Comparison of ENCODE assay signal across 15 cellular contexts in the genomic region with DNA sequence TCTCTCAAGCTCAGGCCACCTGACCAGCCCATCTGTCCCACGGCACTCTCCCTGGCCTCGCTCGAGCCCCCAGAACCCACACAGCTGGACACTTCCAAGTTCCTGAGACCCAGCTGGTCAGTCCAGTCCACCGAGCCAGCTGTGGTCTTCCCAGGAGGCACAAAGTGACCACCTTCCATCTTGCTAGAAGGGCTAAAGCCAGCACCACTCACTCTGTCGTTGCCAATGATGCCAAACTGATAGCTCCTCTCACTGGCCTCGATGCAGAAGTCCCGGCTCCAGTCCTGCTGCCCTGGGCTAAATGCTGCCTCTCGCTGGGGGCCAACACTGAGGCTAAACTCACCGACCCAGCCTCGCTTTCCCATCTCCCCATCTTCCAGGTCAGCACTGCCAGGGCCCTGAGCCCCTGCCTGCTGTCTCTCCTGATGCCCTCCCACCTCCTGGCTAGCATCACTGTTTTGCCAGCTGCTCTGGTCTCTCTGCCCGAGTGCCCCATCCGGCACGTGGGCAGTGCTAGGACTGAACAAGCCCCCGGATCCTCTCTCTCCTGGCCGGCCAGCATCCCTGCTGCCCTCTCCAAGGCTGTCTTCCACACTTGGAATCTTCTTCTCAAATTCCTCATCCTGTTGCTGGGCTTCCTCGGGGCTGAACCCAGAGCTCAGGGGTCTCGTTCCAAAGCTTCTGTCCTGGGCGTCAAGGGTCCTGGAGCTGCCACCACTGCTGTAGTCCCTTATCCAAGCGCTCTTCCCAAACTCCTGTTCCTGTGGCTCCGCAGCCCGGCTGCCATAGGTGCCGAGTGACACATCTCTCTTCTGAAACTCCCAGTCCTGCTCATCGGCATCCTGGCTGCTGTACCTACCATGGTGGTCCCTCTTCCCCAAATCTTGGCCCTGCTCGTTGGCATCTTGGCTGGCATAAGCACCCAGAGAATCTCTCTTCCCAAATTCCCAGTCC. TPM values are rescaled to one million over a fixed set of nuclear protein-coding genes. Genes with fewer than 3 reads are reported as not detected.
DNase-seq lines count a peak whose midpoint lies in the region; TF ChIP-seq lines count a peak whose summit lies in the region.
"Had no signal": no experiment of that assay in that cellular context is flagged by ENCODE, and none has a peak within 500 bp of the region (broad histone marks: within the 10 kb centered on the region; RNA-seq: fewer than 3 reads in every experiment).

No MANE protein-coding gene starts in this region.

- H3K4me3 Mint-ChIP-seq in IgD-negative memory B cell (no peak overlapping the region), MCF 10A (ENCODE audit: unreplicated experiment) (peak overlapping the region; percentile 80)

- DNase-seq in MCF 10A (ENCODE audit: unreplicated experiment), result no peak
- DNase-seq in lower leg skin (ENCODE audit: low spot score in 2 of 2), result peak; percentile 14 to 85
- no peak for DNase-seq in stomach
- no peak for DNase-seq in DMS53 treated with DMSO at 0.1 percent for 48 hours (lab: John Stamatoyannopoulos, UW; ENCODE audit: unreplicated experiment)
- no peak for DNase-seq in OCI-M2 (lab: John Stamatoyannopoulos, UW; ENCODE audit: unreplicated experiment)
- DNase-seq in middle frontal gyrus (ENCODE audit: extremely low spot score, low spot score), result no peak
- no peak for DNase-seq in GM13976 (ENCODE audit: low spot score)
- DNase-seq: activated naive CD4-positive, alpha-beta T cell treated with Interleukin-2 at 50 U/mL for 16 hours; foreskin fibroblast; NCI-H510A had no signal

- POLR2A ChIA-PET in MCF 10A (lab: Yijun Ruan, JAX), result interaction anchor here (0.6 to 13.4 kb wide), 3 partner anchors 13 to 748 kb away, joined by 4 to 362 read pairs (median 283); partner anchors contain the start of gene TNKS1BP1

- H3K4me1 Mint-ChIP-seq in IgD-negative memory B cell (peaks cover 0 to 5% (median 5%) of the 10 kb centered on the region in 3 donors), MCF 10A (ENCODE audit: insufficient read depth, unreplicated experiment) (peaks cover 51% of the 10 kb centered on the region)

- intact Hi-C loops in MCF 10A (cut with micrococcal nuclease), result no loop called here
- intact Hi-C loops in lower leg skin (cut with DNase I; ENCODE audit: low total_unique reads), result no loop called here
- intact Hi-C loops in stomach (cut with DNase I; ENCODE audit: low total_unique reads), result no loop called here

- peaks cover 92 to 100% (median 98%) of the 10 kb centered on the region in 4 donors for H3K4me1 ChIP-seq in stomach

- peaks cover 5% of the 10 kb centered on the region for H3K27me3 Mint-ChIP-seq in IgD-negative memory B cell
- H3K27me3 Mint-ChIP-seq in MCF 10A (ENCODE audit: insufficient read depth, unreplicated experiment), result no peaks in the 10 kb centered on the region

- no peaks in the 10 kb centered on the region for H3K9me3 ChIP-seq in stomach
- H3K9me3 ChIP-seq: neutrophil had no signal

- TF ChIP-seq POLR2A in lower leg skin (IDR thresholded peaks at IDR 0.05) (no peak), stomach (IDR thresholded peaks at IDR 0.05) (no peak)

- H3K9me3 Mint-ChIP-seq in IgD-negative memory B cell (no peaks in the 10 kb centered on the region), MCF 10A (ENCODE audit: unreplicated experiment) (no peaks in the 10 kb centered on the region)

- CTCF ChIA-PET in MCF 10A (lab: Yijun Ruan, JAX), result interaction anchor here (0.6 to 1.2 kb wide), 3 partner anchors 15 to 739 kb away, joined by 3 to 12 read pairs (median 3); no protein-coding TSS in a partner anchor

- no peak for TF ChIP-seq CTCF in MCF 10A (IDR thresholded peaks at IDR 0.05; ENCODE audit: unreplicated experiment)
- no peak for TF ChIP-seq CTCF in lower leg skin (IDR thresholded peaks at IDR 0.05)
- no peak for TF ChIP-seq CTCF in stomach (IDR thresholded peaks at IDR 0.05)
- TF ChIP-seq CTCF in GM13976 (IDR thresholded peaks at IDR 0.05; ENCODE audit: borderline replicate concordance, control extremely low read depth, extremely low read depth, insufficient read depth, missing control alignments), result no peak

- in situ Hi-C loops in GM13976 (cut with MboI; ENCODE audit: low sequenced_read_pairs, unreplicated experiment), result no loop called here

- peaks cover 5% of the 10 kb centered on the region for H3K36me3 Mint-ChIP-seq in IgD-negative memory B cell
- peaks cover 87% of the 10 kb centered on the region for H3K36me3 Mint-ChIP-seq in MCF 10A (ENCODE audit: insufficient read depth, unreplicated experiment)

- peak overlapping the region in 2 of 3 donors; percentile 28 to 77 for H3K27ac Mint-ChIP-seq in IgD-negative memory B cell
- H3K27ac Mint-ChIP-seq in MCF 10A (ENCODE audit: low read depth, unreplicated experiment), result peak overlapping the region; percentile 95

- peak overlapping the region; percentile 13 to 95 (median 90) for H3K27ac ChIP-seq in stomach
- H3K27ac ChIP-seq: neutrophil had no signal

- 79% methylated on average over 24 of the region's 24 CpGs for WGBS in lower leg skin, 2 donors
- 86 to 92% (median 90%) methylated on average over 23 to 24 of the region's 24 CpGs for WGBS in stomach, 5 donors

- H3K27me3 ChIP-seq in stomach, result no peaks in the 10 kb centered on the region

- no peak for TF ChIP-seq EP300 in stomach (IDR thresholded peaks at IDR 0.05)

- H3K36me3 ChIP-seq in stomach, result peaks cover 43 to 57% (median 49%) of the 10 kb centered on the region in 4 donors
- H3K36me3 ChIP-seq: neutrophil had no signal

- H3K4me3 ChIP-seq in lower leg skin (ENCODE audit: low read depth, poor library complexity, severe bottlenecking), result no peak overlapping the region
- H3K4me3 ChIP-seq in stomach, result peak overlapping the region in 1 of 4 donors; percentile 52

- TSS peak; percentile 32 for BruUV-seq in MCF 10A (replicated peaks; lab: Mats Ljungman, UMichigan)

RNA-seq across cellular contexts. Expression of gene TNKS1BP1, which starts 15.4 kb away (rescaled TPM):
- polyA plus RNA-seq in IgD-negative memory B cell (5.5 TPM), stomach (100 to 1,000 TPM in 2 of 3 donors, 10 to 100 TPM in 1; 84.9 to 136 (median 111) TPM)
- total RNA-seq in MCF 10A (2022) (198 and 202 TPM in 2 replicates), lower leg skin (100 to 1,000 TPM; 219 to 273 (median 230) TPM), stomach (100 to 1,000 TPM in 3 of 5 donors, 10 to 100 TPM in 2; 59.4 to 238 (median 126) TPM)

RNA-seq across cellular contexts. Expression of gene SSRP1, which starts 26.3 kb away (rescaled TPM):
- 34.0 TPM for polyA plus RNA-seq in IgD-negative memory B cell
- total RNA-seq in MCF 10A (2022), result 159 and 229 TPM in 2 replicates
- 10 to 100 TPM; 66.1 to 76.1 (median 74.6) TPM for total RNA-seq in lower leg skin
- total RNA-seq in stomach, result 10 to 100 TPM; 15.8 to 62.9 (median 41.9) TPM
- polyA plus RNA-seq in stomach, result 10 to 100 TPM; 43.5 to 58.8 (median 50.6) TPM

RNA-seq across cellular contexts. Expression of gene P2RX3, which starts 28.8 kb away (rescaled TPM):
- not detected for polyA plus RNA-seq in IgD-negative memory B cell
- total RNA-seq in MCF 10A (2022), result not detected in 2 replicates
- not detected for total RNA-seq in lower leg skin
- total RNA-seq in stomach, result 1 to 10 TPM in 1 of 5 donors, under 1 TPM in 1, not detected in 3; 0.18 to 1.7 TPM
- not detected for polyA plus RNA-seq in stomach
- total RNA-seq: kidney epithelial cell, RPMI7951 had no signal
- polyA plus RNA-seq: BJ had no signal

Comparison
In these comparisons a context has a peak if more than half of its experiments do, and no peak if none do; other contexts are left out.
1. DNase-seq: peak in lower leg skin (2 of 2); none in MCF 10A (single experiment), stomach (single experiment), DMS53 treated with DMSO at 0.1 percent for 48 hours (single experiment), OCI-M2 (single experiment), middle frontal gyrus (single experiment) and GM13976 (single experiment).